In genomic region chr7:17934094-17934493, GRCh38 we compare ENCODE assay signal across 20 cellular contexts. TPM values are rescaled to one million over a fixed set of nuclear protein-coding genes. Genes with fewer than 3 reads are reported as not detected.
A peak's percentile ranks its signal among the peaks of the same experiment; 100 is the strongest.
DNase-seq lines count a peak whose midpoint lies in the region; ATAC-seq and TF ChIP-seq lines count a peak whose summit lies in the region.
"Had no signal": no experiment of that assay in that cellular context is flagged by ENCODE, and none has a peak within 500 bp of the region (broad histone marks: within the 10 kb centered on the region; RNA-seq: fewer than 3 reads in every experiment).

No MANE protein-coding gene starts in this region.

- H3K27ac ChIP-seq in Karpas-422 (ENCODE audit: low read length), result peak overlapping the region; percentile 96
- H3K27ac ChIP-seq: PC-9, SJSA1 had no signal

- ATAC-seq in activated T-cell treated with anti-CD3 and anti-CD28 coated beads, Interleukin-2, amount 50 U/mL, for 72 hours (replicated peaks in 1 of 2), result peak in 1 of 2 donors; percentile 12
- no peak for ATAC-seq in stimulated activated memory B cell treated with anti-CD40 and anti-IgM and Interleukin-4, amounts not matched to agents 10 μg/mL and 1 μg/mL and 100 μg/mL, for 72 hours
- ATAC-seq in HG03097 (IDR thresholded peaks at IDR 0.05; ENCODE audit: low FRiP score, unreplicated experiment), result no peak

- no peak overlapping the region for H2AFZ ChIP-seq in Karpas-422 (ENCODE audit: low read length)
- H2AFZ ChIP-seq: PC-9 had no signal

- H3K4me3 Mint-ChIP-seq in activated T-cell treated with anti-CD3 and anti-CD28 coated beads, Interleukin-2, amount 50 U/mL, for 72 hours, result peak overlapping the region; percentile 25 to 63
- H3K4me3 Mint-ChIP-seq in activated naive CD8-positive, alpha-beta T cell treated with anti-CD3 and anti-CD28 coated beads for 36 hours, result peak overlapping the region; percentile 48
- peak overlapping the region; percentile 9 for H3K4me3 Mint-ChIP-seq in stimulated activated memory B cell treated with anti-CD40 and anti-IgM and Interleukin-4, amounts not matched to agents 10 μg/mL and 1 μg/mL and 100 μg/mL, for 72 hours

- H3K36me3 ChIP-seq in Karpas-422 (ENCODE audit: insufficient read depth, low read length), result peaks cover 11% of the 10 kb centered on the region

- peaks cover 89% of the 10 kb centered on the region for H3K4me1 ChIP-seq in Karpas-422 (ENCODE audit: low read length)

- peak overlapping the region; percentile 88 for H3K4me2 ChIP-seq in Karpas-422 (ENCODE audit: low read depth, low read length, poor library complexity, severe bottlenecking)
- H3K4me2 ChIP-seq: PC-9 had no signal

- peaks cover 87% of the 10 kb centered on the region for H3K4me1 Mint-ChIP-seq in activated T-cell treated with anti-CD3 and anti-CD28 coated beads, Interleukin-2, amount 50 U/mL, for 72 hours (ENCODE audit: low read depth)
- peaks cover 83% of the 10 kb centered on the region for H3K4me1 Mint-ChIP-seq in activated naive CD8-positive, alpha-beta T cell treated with anti-CD3 and anti-CD28 coated beads for 36 hours
- H3K4me1 Mint-ChIP-seq in stimulated activated memory B cell treated with anti-CD40 and anti-IgM and Interleukin-4, amounts not matched to agents 10 μg/mL and 1 μg/mL and 100 μg/mL, for 72 hours, result peaks cover 77% of the 10 kb centered on the region

- H3K4me3 ChIP-seq in Karpas-422 (ENCODE audit: low read length), result peak overlapping the region; percentile 49
- H3K4me3 ChIP-seq: PC-9, SJSA1 had no signal

- no peak overlapping the region for H3K27ac Mint-ChIP-seq in activated T-cell treated with anti-CD3 and anti-CD28 coated beads, Interleukin-2, amount 50 U/mL, for 72 hours
- H3K27ac Mint-ChIP-seq in activated naive CD8-positive, alpha-beta T cell treated with anti-CD3 and anti-CD28 coated beads for 36 hours, result peak overlapping the region; percentile 49
- peak overlapping the region; percentile 81 for H3K27ac Mint-ChIP-seq in stimulated activated memory B cell treated with anti-CD40 and anti-IgM and Interleukin-4, amounts not matched to agents 10 μg/mL and 1 μg/mL and 100 μg/mL, for 72 hours

- DNase-seq in activated T-cell treated with anti-CD3 and anti-CD28 coated beads, Interleukin-2, amount 50 U/mL, for 72 hours, result no peak
- no peak for DNase-seq in activated T-cell treated with anti-CD3 and anti-CD28 coated beads, Interleukin-2, amount 50 U/mL, for 48 hours
- DNase-seq in Karpas-422 (no peak), NCI-H510A (lab: John Stamatoyannopoulos, UW) (no peak), HEK293T (ENCODE audit: extremely low spot score) (no peak)
- no peak for DNase-seq in activated naive CD8-positive, alpha-beta T cell treated with anti-CD3 and anti-CD28 coated beads for 36 hours
- DNase-seq: ACHN; activated CD4-positive, alpha-beta T cell treated with anti-CD3 and anti-CD28 coated beads for 48 hours; anterior cingulate cortex; Caco-2; kidney; MM.1S; NCI-H2029 treated with DMSO at 0.1 percent for 48 hours; NCI-H524; stimulated activated naive CD4-positive, alpha-beta T cell treated with Interleukin-2 at 50 U/mL for 16 hours; T-helper 9 cell had no signal

- no peaks in the 10 kb centered on the region for H3K27me3 ChIP-seq in Karpas-422 (ENCODE audit: low read length)
- H3K27me3 ChIP-seq: SJSA1 had no signal

- peaks cover 0 to 2% of the 10 kb centered on the region in 2 donors for H3K36me3 Mint-ChIP-seq in activated T-cell treated with anti-CD3 and anti-CD28 coated beads, Interleukin-2, amount 50 U/mL, for 72 hours (ENCODE audit: insufficient read depth in 2 of 2)
- peaks cover 13% of the 10 kb centered on the region for H3K36me3 Mint-ChIP-seq in activated naive CD8-positive, alpha-beta T cell treated with anti-CD3 and anti-CD28 coated beads for 36 hours
- peaks cover 11% of the 10 kb centered on the region for H3K36me3 Mint-ChIP-seq in stimulated activated memory B cell treated with anti-CD40 and anti-IgM and Interleukin-4, amounts not matched to agents 10 μg/mL and 1 μg/mL and 100 μg/mL, for 72 hours

- H3K9me3 ChIP-seq in Karpas-422 (ENCODE audit: low read length), result no peaks in the 10 kb centered on the region
- H3K9me3 ChIP-seq: Caco-2, SJSA1 had no signal

- POLR2A ChIA-PET in HEK293T (lab: Yijun Ruan, JAX), result no interaction called here

- H3K9me3 Mint-ChIP-seq in activated T-cell treated with anti-CD3 and anti-CD28 coated beads, Interleukin-2, amount 50 U/mL, for 72 hours, result no peaks in the 10 kb centered on the region
- H3K9me3 Mint-ChIP-seq in activated naive CD8-positive, alpha-beta T cell treated with anti-CD3 and anti-CD28 coated beads for 36 hours, result no peaks in the 10 kb centered on the region
- H3K9me3 Mint-ChIP-seq in stimulated activated memory B cell treated with anti-CD40 and anti-IgM and Interleukin-4, amounts not matched to agents 10 μg/mL and 1 μg/mL and 100 μg/mL, for 72 hours, result no peaks in the 10 kb centered on the region

- H3K9ac ChIP-seq in Karpas-422 (ENCODE audit: low read length), result peak overlapping the region; percentile 34

- H3K79me2 ChIP-seq in Karpas-422 (ENCODE audit: low read length), result peaks cover 100% of the 10 kb centered on the region

- CTCF ChIA-PET in HEK293T (lab: Yijun Ruan, JAX), result no interaction called here

- H3K9me2 ChIP-seq in Karpas-422 (replicated peaks; ENCODE audit: insufficient read depth, low read length), result no peaks in the 10 kb centered on the region

- H3K27me3 Mint-ChIP-seq in activated T-cell treated with anti-CD3 and anti-CD28 coated beads, Interleukin-2, amount 50 U/mL, for 72 hours (ENCODE audit: low read depth), result no peaks in the 10 kb centered on the region
- H3K27me3 Mint-ChIP-seq in activated naive CD8-positive, alpha-beta T cell treated with anti-CD3 and anti-CD28 coated beads for 36 hours, result no peaks in the 10 kb centered on the region
- no peaks in the 10 kb centered on the region for H3K27me3 Mint-ChIP-seq in stimulated activated memory B cell treated with anti-CD40 and anti-IgM and Interleukin-4, amounts not matched to agents 10 μg/mL and 1 μg/mL and 100 μg/mL, for 72 hours

- H4K20me1 ChIP-seq in Karpas-422 (ENCODE audit: insufficient read depth, low read depth, low read length), result no peaks in the 10 kb centered on the region

TF ChIP-seq in HEK293T, 16 proteins besides CTCF, POLR2A, EP300 and RAD21:
- TF ChIP-seq FOXK2 (IDR thresholded peaks at IDR 0.05), result no peak
- TF ChIP-seq HDGF (IDR thresholded peaks at IDR 0.05; ENCODE audit: borderline replicate concordance), result no peak
- no peak for TF ChIP-seq FOXA1 (IDR thresholded peaks at IDR 0.05)
- TF ChIP-seq ELF4 (IDR thresholded peaks at IDR 0.05), result no peak
- no peak for TF ChIP-seq SUZ12 (IDR thresholded peaks at IDR 0.05)
- no peak for TF ChIP-seq BHLHE40 (IDR thresholded peaks at IDR 0.05; ENCODE audit: borderline replicate concordance)
- TF ChIP-seq PKNOX1 (IDR thresholded peaks at IDR 0.05), result no peak
- no peak for TF ChIP-seq ZNF384 (IDR thresholded peaks at IDR 0.05)
- TF ChIP-seq ARNT (IDR thresholded peaks at IDR 0.05), result no peak
- TF ChIP-seq TARDBP (IDR thresholded peaks at IDR 0.05), result no peak
- TF ChIP-seq NFRKB (IDR thresholded peaks at IDR 0.05), result no peak
- no peak for TF ChIP-seq L3MBTL2 (conservative IDR thresholded peaks at IDR 0.05)

RNA-seq across cellular contexts. Expression of gene SNX13, which starts 6.2 kb away (rescaled TPM):
- total RNA-seq in activated T-cell treated with anti-CD3 and anti-CD28 coated beads, Interleukin-2, amount 50 U/mL, for 72 hours, result 10 to 100 TPM; 19.5 to 19.8 TPM
- 53.2 and 59.7 TPM in 2 replicates for total RNA-seq in Karpas-422 (2014; rRNA removed; shearing (Covaris generic); ENCODE audit: low replicate concordance)
- 10 to 100 TPM; 24.7 to 26.3 TPM for total RNA-seq in activated naive CD8-positive, alpha-beta T cell treated with anti-CD3 and anti-CD28 coated beads for 36 hours
